In the genomic region with DNA sequence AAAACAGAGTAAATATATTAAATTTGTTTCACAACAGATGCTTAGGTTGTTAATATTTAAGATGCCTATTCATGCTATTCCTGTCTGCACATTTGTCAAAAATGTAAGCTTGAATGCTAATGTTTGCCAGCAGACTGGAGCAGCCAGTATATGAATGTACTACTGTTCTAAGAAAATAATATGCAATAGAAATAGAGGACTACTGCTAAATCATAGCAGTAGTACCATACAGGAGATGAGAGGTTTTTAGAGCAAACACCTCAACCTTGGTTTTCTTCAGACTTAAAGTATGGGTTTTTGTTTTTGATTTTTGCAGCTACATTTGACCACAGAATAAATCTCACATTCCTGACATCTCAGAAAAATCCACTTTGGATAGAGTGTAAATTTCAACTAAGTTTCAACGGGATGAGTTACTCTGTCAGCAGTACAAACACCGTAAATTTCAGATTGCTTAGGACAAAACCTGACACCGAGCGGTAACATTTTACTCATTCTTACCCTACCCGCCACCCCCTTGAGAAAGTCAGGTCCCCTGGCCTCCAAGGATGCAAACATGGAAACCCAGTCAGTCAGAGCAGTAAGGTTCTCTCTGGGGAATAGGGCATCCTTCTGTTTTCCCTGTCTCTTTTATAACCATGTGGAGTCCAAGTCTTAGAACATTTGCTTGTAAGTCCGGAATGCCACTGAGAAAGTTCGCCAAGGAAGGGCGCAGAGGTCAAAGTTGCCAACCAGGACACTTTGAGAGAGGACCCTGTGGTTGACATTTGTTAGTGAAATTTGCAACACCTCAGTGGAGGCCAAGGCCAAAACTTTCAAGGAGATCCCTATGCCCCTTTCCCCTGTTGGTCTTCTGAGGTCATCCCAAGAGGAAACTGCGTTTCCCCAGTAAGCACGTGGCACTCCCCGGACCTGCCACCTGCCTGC, we compare ENCODE assay signal across 8 cellular contexts. TPM values are rescaled to one million over a fixed set of nuclear protein-coding genes. Genes with fewer than 3 reads are reported as not detected.
A peak's percentile ranks its signal among the peaks of the same experiment; 100 is the strongest.
DNase-seq lines count a peak whose midpoint lies in the region; ATAC-seq and TF ChIP-seq lines count a peak whose summit lies in the region.

No MANE protein-coding gene starts in this region.

- peak; percentile 1 for DNase-seq in activated effector memory CD4-positive, alpha-beta T cell treated with Interleukin-2 at 50 U/mL for 16 hours
- DNase-seq in activated effector memory CD4-positive, alpha-beta T cell treated with anti-CD3 and anti-CD28 coated beads, Interleukin-2, amount 50 U/mL, for 16 hours, result no peak
- DNase-seq in transverse colon (no peak), left lung (no peak), NCI-H1436 (lab: John Stamatoyannopoulos, UW) (no peak)

- H3K4me3 ChIP-seq in mucosa of rectum (ENCODE audit: low read length in 2 of 2), result peak overlapping the region; percentile 89 to 90
- H3K4me3 ChIP-seq in transverse colon, result peak overlapping the region; percentile 50 to 73 (median 66)
- peak overlapping the region in 1 of 2 donors; percentile 60 for H3K4me3 ChIP-seq in left lung

- TF ChIP-seq CTCF in transverse colon (IDR thresholded peaks at IDR 0.05) (no peak), left lung (IDR thresholded peaks at IDR 0.05) (no peak)

- no peak overlapping the region for H3K27ac ChIP-seq in mucosa of rectum (ENCODE audit: low read depth in 2 of 2, low read length in 2 of 2)
- H3K27ac ChIP-seq in transverse colon, result peak overlapping the region; percentile 80 to 87 (median 83)
- no peak overlapping the region for H3K27ac ChIP-seq in left lung

- TF ChIP-seq POLR2A in transverse colon (IDR thresholded peaks at IDR 0.05), result no peak

- H3K36me3 ChIP-seq in mucosa of rectum (ENCODE audit: control insufficient read depth in 2 of 2, insufficient read depth in 2 of 2, low read length in 2 of 2), result no peaks in the 10 kb centered on the region
- H3K36me3 ChIP-seq in transverse colon, result no peaks in the 10 kb centered on the region
- no peaks in the 10 kb centered on the region for H3K36me3 ChIP-seq in left lung

- H3K27me3 Mint-ChIP-seq in activated naive CD8-positive, alpha-beta T cell, result no peaks in the 10 kb centered on the region

- no peak for TF ChIP-seq EP300 in transverse colon (IDR thresholded peaks at IDR 0.05; ENCODE audit: low read depth)

- H3K27ac Mint-ChIP-seq in activated naive CD8-positive, alpha-beta T cell, result peak overlapping the region; percentile 98

- in situ Hi-C loops in transverse colon (cut with MboI; ENCODE audit: low pct_ligation_motif_present in 1 of 4, low pct_unique_long_range_greater_than_20kb in 1 of 4, low sequenced_read_pairs in 3 of 4), result no loop called here

- ATAC-seq in left lung, result no peak
- ATAC-seq in GM21737 (IDR thresholded peaks at IDR 0.05; ENCODE audit: unreplicated experiment), result no peak

- 40 to 45% methylated on average over 2 to 11 of the region's 11 CpGs for WGBS in transverse colon (ENCODE audit: low coverage in 1 of 2), 2 donors

- peaks cover 15% of the 10 kb centered on the region in 2 donors for H3K4me1 ChIP-seq in mucosa of rectum (ENCODE audit: control insufficient read depth in 2 of 2, insufficient read depth in 2 of 2, low read length in 2 of 2)
- H3K4me1 ChIP-seq in transverse colon, result peaks cover 0 to 36% (median 21%) of the 10 kb centered on the region in 4 donors
- peaks cover 5 to 35% of the 10 kb centered on the region in 2 donors for H3K4me1 ChIP-seq in left lung

- peaks cover 2% of the 10 kb centered on the region for H3K9me3 Mint-ChIP-seq in activated naive CD8-positive, alpha-beta T cell (ENCODE audit: low read depth)

- intact Hi-C loops in transverse colon (cut with DNase I; ENCODE audit: low total_unique reads), result no loop called here
- intact Hi-C loops in left lung (cut with DNase I), result no loop called here

- H3K9ac ChIP-seq in mucosa of rectum (ENCODE audit: low read depth in 1 of 2, low read length in 2 of 2), result peak overlapping the region; percentile 49 to 79

- H3K4me1 Mint-ChIP-seq in activated naive CD8-positive, alpha-beta T cell (ENCODE audit: low read depth), result peaks cover 58% of the 10 kb centered on the region

- H3K27me3 ChIP-seq in mucosa of rectum (ENCODE audit: control insufficient read depth in 2 of 2, insufficient read depth in 2 of 2, low read length in 2 of 2) (no peaks in the 10 kb centered on the region), transverse colon (no peaks in the 10 kb centered on the region), left lung (peaks cover 43 to 74% of the 10 kb centered on the region in 2 donors)

- H3K9me3 ChIP-seq in mucosa of rectum (ENCODE audit: control insufficient read depth in 2 of 2, low read length in 2 of 2) (no peaks in the 10 kb centered on the region), transverse colon (no peaks in the 10 kb centered on the region), left lung (peaks cover 0 to 2% of the 10 kb centered on the region in 2 donors)

- peak overlapping the region; percentile 98 for H3K4me3 Mint-ChIP-seq in activated naive CD8-positive, alpha-beta T cell

- H3K36me3 Mint-ChIP-seq in activated naive CD8-positive, alpha-beta T cell, result peaks cover 22% of the 10 kb centered on the region

RNA-seq across cellular contexts. Expression of a gene that starts 17.9 kb away (rescaled TPM):
- total RNA-seq in transverse colon, result 10 to 100 TPM; 27.7 to 85.3 (median 67.1) TPM
- total RNA-seq in left lung, result 10 to 100 TPM; 24.0 to 25.1 TPM

Comparison
In these comparisons a context has a peak if more than half of its experiments do, and no peak if none do; other contexts are left out.
1. H3K27ac ChIP-seq: peak in transverse colon (4 of 4); none in mucosa of rectum (0 of 2) and left lung (0 of 2).